ENCODE assay signal across 18 cellular contexts in genomic region chr18:23172981-23173380, GRCh38. TPM values are rescaled to one million over a fixed set of nuclear protein-coding genes. Genes with fewer than 3 reads are reported as not detected.
DNase-seq lines count a peak whose midpoint lies in the region; ATAC-seq, FAIRE-seq and TF ChIP-seq lines count a peak whose summit lies in the region.
"Had no signal": no experiment of that assay in that cellular context is flagged by ENCODE, and none has a peak within 500 bp of the region (broad histone marks: within the 10 kb centered on the region; RNA-seq: fewer than 3 reads in every experiment).

No MANE protein-coding gene starts in this region.

- no peak overlapping the region for H3K4me3 ChIP-seq in IMR-90 (ENCODE audit: insufficient read depth, low read depth, low read length)
- no peak overlapping the region for H3K4me3 ChIP-seq in K562
- no peak overlapping the region for H3K4me3 ChIP-seq in sigmoid colon
- H3K4me3 ChIP-seq: BLaER1 treated with 17β-estradiol and CSF1 and Interleukin-3, amounts not matched to agents 10 nM and 100 nM had no signal

- H3K9me3 ChIP-seq in IMR-90 (ENCODE audit: control insufficient read depth, insufficient read depth, low read length) (no peaks in the 10 kb centered on the region), K562 (replicated peaks; ENCODE audit: control insufficient read depth, insufficient read depth, low read depth, low read length) (no peaks in the 10 kb centered on the region), sigmoid colon (no peaks in the 10 kb centered on the region)

- no peak overlapping the region for H2BK15ac ChIP-seq in IMR-90 (ENCODE audit: low read depth, low read length)

- no peak overlapping the region for H3K56ac ChIP-seq in IMR-90 (ENCODE audit: extremely low read depth, insufficient read depth, low read length)

- H4K91ac ChIP-seq in IMR-90 (ENCODE audit: insufficient read depth, low read depth, low read length), result peak overlapping the region; percentile 26; the same call in 1 of the 2 replicates

- no peak overlapping the region for H2BK5ac ChIP-seq in IMR-90 (ENCODE audit: low read depth, low read length, poor library complexity, severe bottlenecking)

- ATAC-seq in IMR-90 (ENCODE audit: low read depth), result no peak
- no peak for ATAC-seq in K562
- ATAC-seq in esophagus mucosa, result peak; percentile 23

- WGBS in IMR-90 (ENCODE audit: extremely low coverage in 2 of 2, insufficient read length in 1 of 2), 2 experiments, result 86% methylated on average over 2 of the region's 8 CpGs; no CpG with 5 or more reads in 1 of the 2 experiments
- 2% methylated on average over 8 of the region's 8 CpGs for WGBS in K562 (ENCODE audit: insufficient coverage, low coverage, missing lambda C conversion rate)
- 90 to 92% methylated on average over 8 of the region's 8 CpGs for WGBS in sigmoid colon, 2 donors

- peaks cover 5% of the 10 kb centered on the region; the same call in 1 of the 2 replicates for H3K4me1 ChIP-seq in IMR-90 (ENCODE audit: control insufficient read depth, insufficient read depth, low read length)
- H3K4me1 ChIP-seq in K562 (replicated peaks in 1 of 2; ENCODE audit: control insufficient read depth in 2 of 2, insufficient read depth in 2 of 2, low read length in 2 of 2), result no peaks in the 10 kb centered on the region; a peak in 1 of 5 replicates
- no peaks in the 10 kb centered on the region for H3K4me1 ChIP-seq in sigmoid colon
- H3K4me1 ChIP-seq: BLaER1 treated with 17β-estradiol and CSF1 and Interleukin-3, amounts not matched to agents 10 nM and 100 nM had no signal

- TF ChIP-seq CTCF in IMR-90 (conservative IDR thresholded peaks at IDR 0.05; ENCODE audit: low read depth, low read length), result no peak
- TF ChIP-seq CTCF in K562 (IDR thresholded peaks at IDR 0.05 in 2 of 3, conservative IDR thresholded peaks at IDR 0.05 in 1 of 3; ENCODE audit: insufficient read depth in 2 of 3, low read depth in 1 of 3, low read length in 3 of 3), result no peak
- no peak for TF ChIP-seq CTCF in sigmoid colon (IDR thresholded peaks at IDR 0.05)

- H3K4me2 ChIP-seq in IMR-90 (ENCODE audit: low read depth, low read length) (no peak overlapping the region), K562 (ENCODE audit: insufficient read depth, low read length) (no peak overlapping the region)
- H3K4me2 ChIP-seq: BLaER1 treated with 17β-estradiol and CSF1 and Interleukin-3, amounts not matched to agents 10 nM and 100 nM had no signal

- peaks cover 47 to 85% of the 10 kb centered on the region in 2 experiments for H3K79me1 ChIP-seq in IMR-90 (ENCODE audit: low read depth in 1 of 2, low read length in 2 of 2)

- H2AK9ac ChIP-seq in IMR-90 (replicated peaks; ENCODE audit: low read depth, low read length, poor library complexity), result no peak overlapping the region

- intact Hi-C loops in IMR-90 (cut with micrococcal nuclease) (no loop called here), K562 (cut with micrococcal nuclease) (no loop called here), sigmoid colon (cut with DNase I) (no loop called here)

- H2AFZ ChIP-seq in IMR-90 (replicated peaks; ENCODE audit: low read length, poor library complexity), result no peak overlapping the region
- H2AFZ ChIP-seq in K562 (ENCODE audit: low read depth, low read length), result no peak overlapping the region

- H3K9ac ChIP-seq in IMR-90 (ENCODE audit: low read depth, low read length) (no peak overlapping the region), K562 (ENCODE audit: insufficient read depth in 1 of 2, low read depth in 2 of 2, low read length in 2 of 2) (no peak overlapping the region)
- H3K9ac ChIP-seq: BLaER1 treated with 17β-estradiol and CSF1 and Interleukin-3, amounts not matched to agents 10 nM and 100 nM had no signal

- H3K79me2 ChIP-seq in K562 (ENCODE audit: control insufficient read depth, insufficient read depth, low read length), result no peaks in the 10 kb centered on the region

- H3K4ac ChIP-seq in IMR-90 (ENCODE audit: low read depth, low read length), result no peak overlapping the region

- no peak overlapping the region for H2BK120ac ChIP-seq in IMR-90 (ENCODE audit: low read depth, low read length)

- FAIRE-seq in GM12891 (lab: Jason Lieb, UNC) (no peak), K562 (lab: Jason Lieb, UNC) (no peak)
- FAIRE-seq: GM12892, GM18507 had no signal

- TF ChIP-seq EP300 in K562 (IDR thresholded peaks at IDR 0.05; ENCODE audit: low read length), result no peak
- TF ChIP-seq EP300 in sigmoid colon (IDR thresholded peaks at IDR 0.05), result no peak

- in situ Hi-C loops in IMR-90 (cut with MboI; ENCODE audit: low sequenced_read_pairs) (no loop called here), K562 (cut with MboI) (no loop called here)

- no peak overlapping the region; the same call in 1 of the 2 replicates for H2AK5ac ChIP-seq in IMR-90 (ENCODE audit: low read depth, low read length)

- no peak overlapping the region for H4K8ac ChIP-seq in IMR-90 (ENCODE audit: low read depth in 2 of 2, low read length in 2 of 2)

- POLR2A ChIA-PET in IMR-90 (lab: Charles Lee; ENCODE audit: unreplicated experiment), result no interaction called here
- POLR2A ChIA-PET in K562 (lab: Yijun Ruan, JAX), result no interaction called here

- H3K18ac ChIP-seq in IMR-90 (ENCODE audit: low read depth, low read length), result no peak overlapping the region; the same call in 1 of the 2 replicates

- peaks cover 64% of the 10 kb centered on the region for H4K20me1 ChIP-seq in IMR-90 (ENCODE audit: insufficient read depth, low read length)
- 0 out of 2 replicates have a peak, but pooled peaks cover 3% of the 10 kb centered on the region for H4K20me1 ChIP-seq in K562 (replicated peaks; ENCODE audit: control insufficient read depth, insufficient read depth, low read length)

- H3K23ac ChIP-seq in IMR-90 (ENCODE audit: low read depth, low read length), result no peak overlapping the region; the same call in 1 of the 2 replicates

- no TSS peak for BruUV-seq in IMR-90 (replicated peaks; lab: Mats Ljungman, UMichigan)
- no TSS peak for BruUV-seq in K562 (replicated peaks; lab: Mats Ljungman, UMichigan)

- DNase-seq in GM12891 (ENCODE audit: insufficient read length, low spot score), result no peak
- DNase-seq in IMR-90, result no peak
- no peak for DNase-seq in K562 (ENCODE audit: extremely low read depth in 1 of 4, low spot score in 3 of 4)
- DNase-seq in sigmoid colon, result no peak
- DNase-seq in SHP77 (lab: John Stamatoyannopoulos, UW), result no peak
- DNase-seq in pons (ENCODE audit: low spot score), result no peak
- DNase-seq: CD8-positive, alpha-beta memory T cell; COR-L47; DMS 273 treated with DMSO at 0.1 percent for 48 hours; DMS53; DND-41; EL; GOT3; H9 had no signal

- peaks cover 6% of the 10 kb centered on the region for H3K36me3 ChIP-seq in IMR-90 (ENCODE audit: control insufficient read depth, insufficient read depth, low read length)
- no peaks in the 10 kb centered on the region for H3K36me3 ChIP-seq in K562 (ENCODE audit: control insufficient read depth, insufficient read depth, low read length)
- H3K36me3 ChIP-seq in sigmoid colon, result no peaks in the 10 kb centered on the region

- H3K9me1 ChIP-seq in IMR-90 (ENCODE audit: insufficient read depth, low read length) (peaks cover 28% of the 10 kb centered on the region), K562 (ENCODE audit: control insufficient read depth, insufficient read depth, low read length) (peaks cover 3% of the 10 kb centered on the region)

- no peaks in the 10 kb centered on the region for H3K27me3 ChIP-seq in IMR-90 (ENCODE audit: control insufficient read depth, insufficient read depth, low read length)
- H3K27me3 ChIP-seq in K562 (ENCODE audit: control insufficient read depth in 2 of 2, insufficient read depth in 2 of 2, low read length in 2 of 2), result peaks cover 58 to 71% of the 10 kb centered on the region in 2 experiments
- H3K27me3 ChIP-seq in sigmoid colon, result no peaks in the 10 kb centered on the region
- H3K27me3 ChIP-seq: BLaER1 treated with 17β-estradiol and CSF1 and Interleukin-3, amounts not matched to agents 10 nM and 100 nM had no signal

- TF ChIP-seq POLR2A in GM12891 (IDR thresholded peaks at IDR 0.05; ENCODE audit: low read depth, low read length) (no peak; the same call in 1 of the 2 replicates), IMR-90 (IDR thresholded peaks at IDR 0.05; ENCODE audit: low read depth, low read length) (no peak), K562 (conservative IDR thresholded peaks at IDR 0.05) (no peak), sigmoid colon (IDR thresholded peaks at IDR 0.05) (no peak)

- dilution Hi-C loops in IMR-90 (cut with HindIII; ENCODE audit: low sequenced_read_pairs, unreplicated experiment), result no loop called here

- TF ChIP-seq RAD21 in IMR-90 (IDR thresholded peaks at IDR 0.05; ENCODE audit: low read length) (no peak), K562 (CRISPR knock-in tag; conservative IDR thresholded peaks at IDR 0.05 in 1 of 2, IDR thresholded peaks at IDR 0.05 in 1 of 2) (no peak)

- H3K14ac ChIP-seq in IMR-90 (replicated peaks; ENCODE audit: low read depth, low read length), result no peak overlapping the region

- CTCF ChIA-PET in IMR-90 (lab: Yijun Ruan, JAX), result no interaction called here
- CTCF ChIA-PET in K562 (lab: Yijun Ruan, JAX; ENCODE audit: low intra/inter-chr PET ratio), result no interaction called here

- no peak overlapping the region for H2BK20ac ChIP-seq in IMR-90 (ENCODE audit: low read depth, low read length)

- H4K5ac ChIP-seq in IMR-90 (ENCODE audit: low read depth, low read length), result no peak overlapping the region

- no peak overlapping the region for H3K27ac ChIP-seq in IMR-90 (ENCODE audit: insufficient read depth, low read length)
- no peak overlapping the region for H3K27ac ChIP-seq in K562 (ENCODE audit: extremely low read depth, low read depth, low read length)
- H3K27ac ChIP-seq in sigmoid colon, result no peak overlapping the region
- H3K27ac ChIP-seq: BLaER1 treated with 17β-estradiol and CSF1 and Interleukin-3, amounts not matched to agents 10 nM and 100 nM had no signal

RNA-seq across cellular contexts. Expression of gene CABLES1, which starts 37.7 kb away (rescaled TPM):
- 16.8 TPM for polyA plus RNA-seq in GM12891 (2012; ENCODE audit: low read depth, missing spikeins)
- total RNA-seq in IMR-90 (2012; rRNA removed) (4.7 and 5.7 TPM in 2 replicates), K562 (2014; rRNA removed) (0.04 and 0.09 TPM in 2 replicates), K562 (2014; rRNA removed; fragmentation: Illumina TruSeq; extraction: Trizol) (not detected in 2 replicates), K562 (2015; rRNA removed; fragmentation: Illumina TruSeq; extraction: Trizol) (not detected in 2 replicates), K562 (2021) (0.07 and 0.09 TPM in 2 replicates), esophagus mucosa (7.8 TPM), sigmoid colon (1 to 10 TPM; 1.9 to 4.3 (median 3.8) TPM)
- polyA plus RNA-seq in IMR-90 (2012; rRNA removed) (4.4 and 4.7 TPM in 2 replicates), K562 (2011; rRNA removed) (0.04 TPM in 1 of 2 replicates, not detected in the other), K562 (2014; fragmentation: Illumina TruSeq; extraction: Trizol) (0.04 TPM in 1 of 2 replicates, not detected in the other), K562 (2014; fragmentation: Nextera tagmentation; extraction: Ambion mirVana) (under 1 TPM; 0.04 to 0.10 TPM), K562 (2014; rRNA removed) (not detected in 2 replicates), sigmoid colon (1 to 10 TPM; 3.5 to 7.2 (median 5.1) TPM)
- 2.2 and 5.2 TPM in 2 replicates for polyA plus RNA-seq in IMR-90 (2012; cell fraction: cytosol; rRNA removed)
- 3.2 and 7.3 TPM in 2 replicates for polyA plus RNA-seq in IMR-90 (2012; cell fraction: nucleus; rRNA removed; ENCODE audit: low replicate concordance)
- 0.76 TPM in 1 of 2 replicates, not detected in the other for total RNA-seq in K562 (2011; cell fraction: chromatin; rRNA removed; ENCODE audit: low replicate concordance)
- not detected in 2 replicates for total RNA-seq in K562 (2011; cell fraction: nucleolus; rRNA removed)
- total RNA-seq in K562 (2011; cell fraction: nucleoplasm; rRNA removed), result 0.31 TPM in 1 of 2 replicates, not detected in the other
- polyA plus RNA-seq in K562 (2011; cell fraction: cytosol; rRNA removed), result not detected in 2 replicates
- polyA plus RNA-seq in K562 (2011; cell fraction: nucleus; rRNA removed), result 0.07 TPM in 1 of 2 replicates, not detected in the other
- 0.08 and 0.10 TPM in 2 replicates for polyA plus RNA-seq in K562 (2012)
- polyA minus RNA-seq in K562 (2011; rRNA and poly(A)+ RNA removed), result not detected in 2 replicates
- polyA minus RNA-seq in K562 (2011; cell fraction: cytosol; rRNA and poly(A)+ RNA removed), result not detected in 2 replicates
- 0.40 TPM in 1 of 2 replicates, not detected in the other for polyA minus RNA-seq in K562 (2011; cell fraction: nucleus; rRNA and poly(A)+ RNA removed)
